Comparison of ENCODE assay signal across 23 cellular contexts in genomic region chr3:99471353-99472323, GRCh38.
DNase-seq lines count a peak whose midpoint lies in the region; ATAC-seq, FAIRE-seq and TF ChIP-seq lines count a peak whose summit lies in the region.
"Had no signal": no experiment of that assay in that cellular context is flagged by ENCODE, and none has a peak within 500 bp of the region (broad histone marks: within the 10 kb centered on the region; RNA-seq: fewer than 3 reads in every experiment).

No MANE protein-coding gene starts in this region.

- no peak overlapping the region for H3K9ac ChIP-seq in GM12878 (ENCODE audit: control insufficient read depth, insufficient read depth, low read length)

- H3K9me3 ChIP-seq in GM12878 (replicated peaks; ENCODE audit: control insufficient read depth, insufficient read depth, low read length) (no peaks in the 10 kb centered on the region), right atrium auricular region (no peaks in the 10 kb centered on the region), thoracic aorta (no peaks in the 10 kb centered on the region), transverse colon (no peaks in the 10 kb centered on the region)
- H3K9me3 ChIP-seq: neutrophil had no signal

- H3K27ac ChIP-seq in GM12878 (ENCODE audit: control insufficient read depth, insufficient read depth) (no peak overlapping the region), right atrium auricular region (peak overlapping the region in 1 of 2 donors; percentile 30), thoracic aorta (peak overlapping the region; percentile 78 to 87), transverse colon (no peak overlapping the region)
- H3K27ac ChIP-seq: C4-2B, cardiac muscle cell, neutrophil had no signal

- H3K27me3 ChIP-seq in GM12878 (replicated peaks in 1 of 2; ENCODE audit: control insufficient read depth in 2 of 2, insufficient read depth in 2 of 2, low read length in 1 of 2) = no peaks in the 10 kb centered on the region
- no peaks in the 10 kb centered on the region for H3K27me3 ChIP-seq in right atrium auricular region
- no peaks in the 10 kb centered on the region for H3K27me3 ChIP-seq in thoracic aorta (replicated peaks; ENCODE audit: insufficient read depth)
- no peaks in the 10 kb centered on the region for H3K27me3 ChIP-seq in transverse colon
- H3K27me3 ChIP-seq: cardiac muscle cell, neutrophil had no signal

- TF ChIP-seq POLR2A in GM12878 (IDR thresholded peaks at IDR 0.05; ENCODE audit: low read depth, low read length) (no peak), transverse colon (IDR thresholded peaks at IDR 0.05) (no peak)

- peak overlapping the region; percentile 21; the same call in 1 of the 2 replicates for H2AFZ ChIP-seq in GM12878 (ENCODE audit: control insufficient read depth, low read depth, low read length)

- DNase-seq in GM12878 (ENCODE audit: low read depth, low spot score) (no peak), right atrium auricular region (ENCODE audit: low spot score) (peak; percentile 73), thoracic aorta (ENCODE audit: low spot score) (peak; percentile 21), NCI-H2227 (lab: John Stamatoyannopoulos, UW; ENCODE audit: unreplicated experiment) (no peak), RKO (ENCODE audit: low spot score) (no peak), SKM-1 treated with dmso at 0.1 percent for 144 hours (lab: John Stamatoyannopoulos, UW; ENCODE audit: unreplicated experiment) (no peak), transverse colon (no peak)
- DNase-seq: activated CD4-positive, alpha-beta T cell treated with anti-CD3 and anti-CD28 coated beads for 48 hours; activated naive CD4-positive, alpha-beta T cell treated with anti-CD3 and anti-CD28 coated beads, Interleukin-2, amount 10 ng/mL, durations not matched to agents 7 days and 5 days; activated T-cell treated with anti-CD3 and anti-CD28 coated beads, Interleukin-2, amount 50 U/mL, for 72 hours; Calu3; kidney; NCI-H1417; NK-92 treated with Interleukin-12 subunit alpha and Interleukin-12 subunit beta, amount 100 ng/mL, for 24 hours; stimulated activated CD4-positive, alpha-beta T cell treated with anti-CD3 and anti-CD28 coated beads, Interleukin-2, amount 100 ng/mL, for 48 hours had no signal

- no peak overlapping the region for H3K4me2 ChIP-seq in GM12878 (ENCODE audit: control insufficient read depth, insufficient read depth)

- SMC1A ChIA-PET in GM12878 (lab: Charles Lee; ENCODE audit: uncharacterized antibody, unreplicated experiment) = interaction anchor here (0.7 to 1.6 kb wide), 6 partner anchors 8 to 146 kb away, joined by 3 to 4 read pairs (median 3); no protein-coding TSS in a partner anchor

- FAIRE-seq in GM12878 (lab: Jason Lieb, UNC) = peak; percentile 7
- FAIRE-seq: endometrium, GM19239, kidney had no signal

- TF ChIP-seq EP300 in GM12878 (IDR thresholded peaks at IDR 0.05; ENCODE audit: borderline replicate concordance in 1 of 2, control insufficient read depth in 1 of 2, low read depth in 2 of 2, low read length in 2 of 2) (no peak), transverse colon (IDR thresholded peaks at IDR 0.05; ENCODE audit: low read depth) (no peak)

- in situ Hi-C loops in GM12878 (cut with MboI) (no loop called here), transverse colon (cut with MboI; ENCODE audit: low pct_ligation_motif_present in 1 of 4, low pct_unique_long_range_greater_than_20kb in 1 of 4, low sequenced_read_pairs in 3 of 4) (no loop called here)

- TF ChIP-seq CTCF in GM12878 (IDR thresholded peaks at IDR 0.05 in 2 of 3, conservative IDR thresholded peaks at IDR 0.05 in 1 of 3; ENCODE audit: control insufficient read depth in 2 of 3, extremely low read depth in 1 of 3, insufficient read depth in 1 of 3, low read depth in 3 of 3, low read length in 3 of 3) (no peak), right atrium auricular region (IDR thresholded peaks at IDR 0.05) (no peak), thoracic aorta (IDR thresholded peaks at IDR 0.05) (no peak), transverse colon (IDR thresholded peaks at IDR 0.05) (no peak)

- no peak for TF ChIP-seq RAD21 in GM12878 (IDR thresholded peaks at IDR 0.05; ENCODE audit: insufficient read depth, low read depth, low read length)

- CTCF ChIA-PET in GM12878 (lab: Yijun Ruan, JAX) = interaction anchor here (0.7 to 1.2 kb wide), 3 partner anchors 29 to 64 kb away, joined by 4 read pairs; no protein-coding TSS in a partner anchor

- H3K4me1 ChIP-seq in GM12878 (ENCODE audit: control insufficient read depth, insufficient read depth, low read length) (no peaks in the 10 kb centered on the region; the same call in 1 of the 2 replicates), right atrium auricular region (peaks cover 0 to 3% of the 10 kb centered on the region in 2 donors), thoracic aorta (ENCODE audit: control insufficient read depth in 1 of 2, low read depth in 2 of 2) (peaks cover 26 to 40% of the 10 kb centered on the region in 2 donors), transverse colon (no peaks in the 10 kb centered on the region)

- POLR2A ChIA-PET in GM12878 (lab: Charles Lee) = no interaction called here

- H3K4me3 ChIP-seq in GM12878 = no peak overlapping the region
- H3K4me3 ChIP-seq in right atrium auricular region = no peak overlapping the region
- H3K4me3 ChIP-seq in thoracic aorta = no peak overlapping the region
- H3K4me3 ChIP-seq in transverse colon = no peak overlapping the region
- H3K4me3 ChIP-seq: cardiac muscle cell had no signal

- 41% methylated on average over 7 of the region's 7 CpGs for WGBS in GM12878 (ENCODE audit: insufficient coverage, insufficient replicate concordance, low lambda C conversion rate, missing lambda C conversion rate)
- WGBS in transverse colon (ENCODE audit: low coverage in 1 of 2), 2 donors = 76 to 80% methylated on average over 7 of the region's 7 CpGs

- ATAC-seq in HG03432 (IDR thresholded peaks at IDR 0.05; ENCODE audit: unreplicated experiment) (peak; percentile 45), GM12878 (no peak), thoracic aorta (ENCODE audit: insufficient number of reproducible peaks, low FRiP score, low read depth) (no peak)
- ATAC-seq: activated T-cell treated with anti-CD3 and anti-CD28 coated beads, Interleukin-2, amount 50 U/mL, for 72 hours; HCT116; stimulated activated memory B cell treated with anti-CD40 and anti-IgM and Interleukin-4, amounts not matched to agents 10 μg/mL and 1 μg/mL and 100 μg/mL, for 72 hours had no signal

- intact Hi-C loops in GM12878 (cut with micrococcal nuclease; ENCODE audit: unreplicated experiment) (no loop called here), transverse colon (cut with DNase I; ENCODE audit: low total_unique reads) (no loop called here)

- no TSS peak for BruUV-seq in GM12878 (replicated peaks; lab: Mats Ljungman, UMichigan)

- RAD21 ChIA-PET in GM12878 (lab: Charles Lee; ENCODE audit: unreplicated experiment) = interaction anchor here (0.9 to 1.0 kb wide), 2 partner anchors 28 to 30 kb away, joined by 3 read pairs; no protein-coding TSS in a partner anchor

- no peaks in the 10 kb centered on the region for H3K36me3 ChIP-seq in GM12878 (ENCODE audit: control insufficient read depth in 2 of 2, insufficient read depth in 2 of 2, low read length in 1 of 2)
- H3K36me3 ChIP-seq in right atrium auricular region = no peaks in the 10 kb centered on the region
- no peaks in the 10 kb centered on the region for H3K36me3 ChIP-seq in thoracic aorta
- H3K36me3 ChIP-seq in transverse colon = no peaks in the 10 kb centered on the region
- H3K36me3 ChIP-seq: cardiac muscle cell, neutrophil had no signal

- H4K20me1 ChIP-seq in GM12878 (ENCODE audit: control insufficient read depth, insufficient read depth) = no peaks in the 10 kb centered on the region

- no peaks in the 10 kb centered on the region for H3K79me2 ChIP-seq in GM12878 (ENCODE audit: control insufficient read depth, insufficient read depth, low read length)

TF ChIP-seq in GM12878, 131 proteins besides CTCF, POLR2A, EP300 and RAD21:
- TF ChIP-seq PAX5 (IDR thresholded peaks at IDR 0.05; ENCODE audit: borderline replicate concordance, low read depth, low read length) = no peak
- TF ChIP-seq ETV6 (conservative IDR thresholded peaks at IDR 0.05 in 1 of 2, IDR thresholded peaks at IDR 0.05 in 1 of 2; ENCODE audit: borderline replicate concordance in 1 of 2, low read depth in 1 of 2) = no peak
- no peak for TF ChIP-seq BCL3 (IDR thresholded peaks at IDR 0.05; ENCODE audit: borderline replicate concordance, insufficient read depth, low read depth, low read length, poor library complexity, severe bottlenecking)
- TF ChIP-seq CBX3 (IDR thresholded peaks at IDR 0.05; ENCODE audit: borderline replicate concordance, low read depth) = no peak
- no peak for TF ChIP-seq SREBF2 (IDR thresholded peaks at IDR 0.05; ENCODE audit: low read length)
- TF ChIP-seq POU2F2 (IDR thresholded peaks at IDR 0.05; ENCODE audit: borderline replicate concordance, low read depth, low read length) = no peak
- TF ChIP-seq NFIC (IDR thresholded peaks at IDR 0.05; ENCODE audit: low read depth, low read length) = no peak
- TF ChIP-seq PAX8 (IDR thresholded peaks at IDR 0.05) = no peak

Comparison
In these comparisons a context has a peak if more than half of its experiments do, and no peak if none do; other contexts are left out.
1. DNase-seq: peak in right atrium auricular region (single experiment) and thoracic aorta (single experiment); none in GM12878 (single experiment), NCI-H2227 (single experiment), RKO (single experiment), SKM-1 treated with dmso at 0.1 percent for 144 hours (single experiment) and transverse colon (single experiment).
2. H3K27ac ChIP-seq: peak in thoracic aorta (2 of 2); none in GM12878 (single experiment) and transverse colon (0 of 4).